Comparison of ENCODE assay signal across 9 cellular contexts in genomic region chr16:57643166-57643813, GRCh38. TPM values are rescaled to one million over a fixed set of nuclear protein-coding genes. Genes with fewer than 3 reads are reported as not detected.
DNase-seq lines count a peak whose midpoint lies in the region; ATAC-seq and TF ChIP-seq lines count a peak whose summit lies in the region.
"Had no signal": no experiment of that assay in that cellular context is flagged by ENCODE, and none has a peak within 500 bp of the region (broad histone marks: within the 10 kb centered on the region; RNA-seq: fewer than 3 reads in every experiment).

No MANE protein-coding gene starts in this region.

- H3K27me3 ChIP-seq in right atrium auricular region (no peaks in the 10 kb centered on the region), H9 (ENCODE audit: insufficient read depth, low read length) (no peaks in the 10 kb centered on the region)

- no peak overlapping the region for H2BK20ac ChIP-seq in H9 (ENCODE audit: low read depth, low read length, poor library complexity, severe bottlenecking)

- H3K4ac ChIP-seq in H9 (ENCODE audit: low read depth, low read length) = no peak overlapping the region

- no peak overlapping the region for H3K23ac ChIP-seq in H9 (ENCODE audit: insufficient read length, low read depth, low read length)

- H3K56ac ChIP-seq in H9 (ENCODE audit: insufficient read length, low read depth, low read length) = no peak overlapping the region

- H2AFZ ChIP-seq in H9 (ENCODE audit: low read length) = no peak overlapping the region

- H3K9me3 ChIP-seq in right atrium auricular region = no peaks in the 10 kb centered on the region
- no peaks in the 10 kb centered on the region for H3K9me3 ChIP-seq in H9 (ENCODE audit: control insufficient read depth, low read depth, low read length)

- H3K4me3 ChIP-seq in right atrium auricular region = no peak overlapping the region

- no peak overlapping the region for H2BK120ac ChIP-seq in H9 (ENCODE audit: low read depth, low read length, poor library complexity, severe bottlenecking)

- no peak overlapping the region for H3K18ac ChIP-seq in H9 (ENCODE audit: insufficient read length, low read depth, low read length)

- ATAC-seq in stimulated activated effector memory CD8-positive, alpha-beta T cell treated with anti-CD3 and anti-CD28 coated beads, Interleukin-12 subunit alpha, Interleukin-12 subunit beta, amount 100 ng/mL, for 72 hours = no peak

- H3K4me3 Mint-ChIP-seq in stimulated activated effector memory CD8-positive, alpha-beta T cell treated with anti-CD3 and anti-CD28 coated beads, Interleukin-12 subunit alpha, Interleukin-12 subunit beta, amount 100 ng/mL, for 72 hours = no peak overlapping the region
- H3K4me3 Mint-ChIP-seq in H9 = no peak overlapping the region

- TF ChIP-seq CTCF in right atrium auricular region (IDR thresholded peaks at IDR 0.05) = no peak
- TF ChIP-seq CTCF in H9 (conservative IDR thresholded peaks at IDR 0.05) = no peak

- no peak overlapping the region for H3K4me2 ChIP-seq in H9 (ENCODE audit: insufficient read depth, insufficient read length, low read length)

- H3K9me3 Mint-ChIP-seq in stimulated activated effector memory CD8-positive, alpha-beta T cell treated with anti-CD3 and anti-CD28 coated beads, Interleukin-12 subunit alpha, Interleukin-12 subunit beta, amount 100 ng/mL, for 72 hours = no peaks in the 10 kb centered on the region
- no peaks in the 10 kb centered on the region for H3K9me3 Mint-ChIP-seq in H9

- H3K27ac Mint-ChIP-seq in stimulated activated effector memory CD8-positive, alpha-beta T cell treated with anti-CD3 and anti-CD28 coated beads, Interleukin-12 subunit alpha, Interleukin-12 subunit beta, amount 100 ng/mL, for 72 hours = peak overlapping the region; percentile 54
- H3K27ac Mint-ChIP-seq in H9 = no peak overlapping the region
- H3K27ac Mint-ChIP-seq: progenitor cell of endocrine pancreas had no signal

- no peak overlapping the region for H2AK5ac ChIP-seq in H9 (ENCODE audit: insufficient read length, low read length)

- no peak overlapping the region for H3T11ph ChIP-seq in H9 (ENCODE audit: low read length)

- peaks cover 37% of the 10 kb centered on the region for H3K4me1 Mint-ChIP-seq in stimulated activated effector memory CD8-positive, alpha-beta T cell treated with anti-CD3 and anti-CD28 coated beads, Interleukin-12 subunit alpha, Interleukin-12 subunit beta, amount 100 ng/mL, for 72 hours
- H3K4me1 Mint-ChIP-seq in H9 = peaks cover 6 to 15% of the 10 kb centered on the region in 2 experiments

- H4K20me1 ChIP-seq in H9 (ENCODE audit: control insufficient read depth, insufficient read depth, insufficient read length) = no peaks in the 10 kb centered on the region

- no peak overlapping the region for H4K91ac ChIP-seq in H9 (ENCODE audit: insufficient read length, low read depth, low read length)

- no peak overlapping the region for H2BK15ac ChIP-seq in H9 (ENCODE audit: low read depth, low read length)

- H3K36me3 Mint-ChIP-seq in stimulated activated effector memory CD8-positive, alpha-beta T cell treated with anti-CD3 and anti-CD28 coated beads, Interleukin-12 subunit alpha, Interleukin-12 subunit beta, amount 100 ng/mL, for 72 hours = peaks cover 52% of the 10 kb centered on the region
- no peaks in the 10 kb centered on the region for H3K36me3 Mint-ChIP-seq in H9 (ENCODE audit: insufficient read depth in 1 of 3, low read depth in 3 of 3)

- no peak overlapping the region for H2BK12ac ChIP-seq in H9 (ENCODE audit: insufficient read length, low read depth, low read length)

- H3K9ac ChIP-seq in H9 (ENCODE audit: extremely low read depth, insufficient read length, low read length) = no peak overlapping the region

- H3K79me2 ChIP-seq in H9 (ENCODE audit: insufficient read depth, low read length) = no peaks in the 10 kb centered on the region

- H3K27me3 Mint-ChIP-seq in H9 (ENCODE audit: low read depth) = peaks cover 28% of the 10 kb centered on the region

- H3K14ac ChIP-seq in H9 (ENCODE audit: insufficient read depth, low read length) = no peak overlapping the region; the same call in 1 of the 2 replicates

- H3K27ac ChIP-seq in right atrium auricular region (peak overlapping the region; percentile 44 to 45), H9 (ENCODE audit: insufficient read length, low read depth, low read length) (no peak overlapping the region)

- H3K4me1 ChIP-seq in right atrium auricular region (peaks cover 0 to 66% of the 10 kb centered on the region in 2 donors), H9 (ENCODE audit: insufficient read depth, low read length) (no peaks in the 10 kb centered on the region)

- H4K5ac ChIP-seq in H9 (ENCODE audit: insufficient read length, low read depth, low read length) = no peak overlapping the region

- no peak overlapping the region for H2BK5ac ChIP-seq in H9 (ENCODE audit: insufficient read length, low read length)

- DNase-seq in ELR (ENCODE audit: low read depth) (peak; percentile 74), amniotic epithelial cell (ENCODE audit: low read depth) (peak; percentile 45), right atrium auricular region (ENCODE audit: low spot score) (no peak), NOMO-1 (lab: John Stamatoyannopoulos, UW; ENCODE audit: unreplicated experiment in 2 of 2) (no peak), NCI-H774 (lab: John Stamatoyannopoulos, UW) (no peak), DMS153 treated with DMSO at 0.1 percent for 48 hours (lab: John Stamatoyannopoulos, UW; ENCODE audit: unreplicated experiment) (no peak), H9 (no peak)
- DNase-seq in stimulated activated effector memory CD8-positive, alpha-beta T cell treated with anti-CD3 and anti-CD28 coated beads, Interleukin-12 subunit alpha, Interleukin-12 subunit beta, amount 100 ng/mL, for 72 hours (ENCODE audit: low spot score in 2 of 2) = no peak

- H3K79me1 ChIP-seq in H9 (ENCODE audit: insufficient read depth, low read depth, low read length, poor library complexity, severe bottlenecking) = no peaks in the 10 kb centered on the region

- H3K36me3 ChIP-seq in right atrium auricular region = no peaks in the 10 kb centered on the region

- H3K23me2 ChIP-seq in H9 (ENCODE audit: insufficient read length, low read depth, low read length, poor library complexity, severe bottlenecking) = no peaks in the 10 kb centered on the region

- H4K8ac ChIP-seq in H9 (replicated peaks; ENCODE audit: insufficient read length, low read depth, low read length) = no peak overlapping the region

- no CpG with 5 or more reads among the region's 7 CpGs for WGBS in H9 (ENCODE audit: extremely low coverage, insufficient read length, low lambda C conversion rate)

RNA-seq across cellular contexts. Expression of gene ADGRG1, which starts 14.9 kb away (rescaled TPM):
- total RNA-seq in right atrium auricular region (10 to 100 TPM; 12.6 to 25.5 TPM), H9 (2021) (0.57 and 1.1 TPM in 2 replicates)

RNA-seq across cellular contexts. Expression of gene ADGRG3, which starts 24.8 kb away (rescaled TPM):
- total RNA-seq in right atrium auricular region (1 to 10 TPM in 1 of 2 donors, under 1 TPM in 1; 0.75 to 1.0 TPM), H9 (2021) (0.46 and 0.64 TPM in 2 replicates)
- total RNA-seq: progenitor cell of endocrine pancreas had no signal

RNA-seq across cellular contexts. Expression of gene DRC7, which starts 51.3 kb away (rescaled TPM):
- total RNA-seq in right atrium auricular region (not detected), H9 (2021) (0.72 TPM in 1 of 2 replicates, not detected in the other)

Comparison
In these comparisons a context has a peak if more than half of its experiments do, and no peak if none do; other contexts are left out.
1. DNase-seq: peak in ELR (single experiment) and amniotic epithelial cell (single experiment); none in right atrium auricular region (single experiment), stimulated activated effector memory CD8-positive, alpha-beta T cell treated with anti-CD3 and anti-CD28 coated beads, Interleukin-12 subunit alpha, Interleukin-12 subunit beta, amount 100 ng/mL, for 72 hours (0 of 2), NOMO-1 (0 of 2), NCI-H774 (single experiment), DMS153 treated with DMSO at 0.1 percent for 48 hours (single experiment) and H9 (single experiment).